In genomic region chr1:61337981-61338848, GRCh38 we compare ENCODE assay signal across 1 cellular context.
TF ChIP-seq lines count a peak whose summit lies in the region.

No MANE protein-coding gene starts in this region.

TF ChIP-seq in HepG2, 621 proteins besides CTCF, POLR2A, EP300 and RAD21 (continued from another document and continues in another):
- no peak for TF ChIP-seq NR0B2 (CRISPR knock-in tag; IDR thresholded peaks at IDR 0.05)
- no peak for TF ChIP-seq TBP (CRISPR knock-in tag; IDR thresholded peaks at IDR 0.05)
- no peak for TF ChIP-seq ELF1 (CRISPR knock-in tag; IDR thresholded peaks at IDR 0.05)
- no peak for TF ChIP-seq ZNF142 (CRISPR knock-in tag; IDR thresholded peaks at IDR 0.05)
- TF ChIP-seq ISL2 (CRISPR knock-in tag; IDR thresholded peaks at IDR 0.05) = peak; percentile 79; the same call in 1 of the 2 replicates
- peak; percentile 72 for TF ChIP-seq RCOR2 (CRISPR knock-in tag; IDR thresholded peaks at IDR 0.05)
- 0 out of 2 replicates have a peak, but pooled peaks have one; percentile 35 for TF ChIP-seq KDM4B (CRISPR knock-in tag; IDR thresholded peaks at IDR 0.05)
- TF ChIP-seq ZFAT (CRISPR knock-in tag; conservative IDR thresholded peaks at IDR 0.05) = no peak
- peak; percentile 91 for TF ChIP-seq ARID5B (CRISPR knock-in tag; IDR thresholded peaks at IDR 0.05)
- no peak for TF ChIP-seq GABPA (IDR thresholded peaks at IDR 0.05; ENCODE audit: low read depth, low read length)
- TF ChIP-seq GABPA (CRISPR knock-in tag; IDR thresholded peaks at IDR 0.05; ENCODE audit: low read depth) = no peak
- no peak for TF ChIP-seq MAFG (CRISPR knock-in tag; IDR thresholded peaks at IDR 0.05)
- TF ChIP-seq, protein P1, sequence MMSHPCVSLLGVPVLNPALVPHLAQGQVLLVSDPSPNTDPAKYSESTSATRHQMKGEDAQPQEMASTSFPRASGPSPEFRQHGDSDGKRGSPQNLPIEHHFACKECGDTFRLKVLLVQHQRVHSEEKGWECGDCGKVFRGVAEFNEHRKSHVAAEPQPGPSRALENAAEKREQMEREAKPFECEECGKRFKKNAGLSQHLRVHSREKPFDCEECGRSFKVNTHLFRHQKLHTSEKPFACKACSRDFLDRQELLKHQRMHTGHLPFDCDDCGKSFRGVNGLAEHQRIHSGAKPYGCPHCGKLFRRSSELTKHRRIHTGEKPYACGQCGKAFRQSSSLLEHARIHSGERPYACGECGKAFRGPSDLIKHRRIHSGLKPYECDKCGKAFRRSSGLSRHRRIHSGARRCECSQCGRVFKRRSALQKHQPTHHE (CRISPR knock-in tag; IDR thresholded peaks at IDR 0.05; ENCODE audit: borderline replicate concordance) = no peak
- TF ChIP-seq, protein P2, sequence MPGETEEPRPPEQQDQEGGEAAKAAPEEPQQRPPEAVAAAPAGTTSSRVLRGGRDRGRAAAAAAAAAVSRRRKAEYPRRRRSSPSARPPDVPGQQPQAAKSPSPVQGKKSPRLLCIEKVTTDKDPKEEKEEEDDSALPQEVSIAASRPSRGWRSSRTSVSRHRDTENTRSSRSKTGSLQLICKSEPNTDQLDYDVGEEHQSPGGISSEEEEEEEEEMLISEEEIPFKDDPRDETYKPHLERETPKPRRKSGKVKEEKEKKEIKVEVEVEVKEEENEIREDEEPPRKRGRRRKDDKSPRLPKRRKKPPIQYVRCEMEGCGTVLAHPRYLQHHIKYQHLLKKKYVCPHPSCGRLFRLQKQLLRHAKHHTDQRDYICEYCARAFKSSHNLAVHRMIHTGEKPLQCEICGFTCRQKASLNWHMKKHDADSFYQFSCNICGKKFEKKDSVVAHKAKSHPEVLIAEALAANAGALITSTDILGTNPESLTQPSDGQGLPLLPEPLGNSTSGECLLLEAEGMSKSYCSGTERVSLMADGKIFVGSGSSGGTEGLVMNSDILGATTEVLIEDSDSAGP (CRISPR knock-in tag; IDR thresholded peaks at IDR 0.05; ENCODE audit: borderline replicate concordance) = no peak
- no peak for TF ChIP-seq MEIS1 (CRISPR knock-in tag; IDR thresholded peaks at IDR 0.05; ENCODE audit: borderline replicate concordance)
- TF ChIP-seq KAT8 (CRISPR knock-in tag; IDR thresholded peaks at IDR 0.05) = peak; percentile 56; the same call in 1 of the 2 replicates
- TF ChIP-seq NR2C2 (CRISPR knock-in tag; IDR thresholded peaks at IDR 0.05; ENCODE audit: borderline replicate concordance) = 0 out of 2 replicates have a peak, but pooled peaks have one; percentile 16
- TF ChIP-seq ZKSCAN1 (IDR thresholded peaks at IDR 0.05; ENCODE audit: low read length) = no peak
- no peak for TF ChIP-seq CEBPZ (IDR thresholded peaks at IDR 0.05; ENCODE audit: low read length)
- TF ChIP-seq, protein P3, sequence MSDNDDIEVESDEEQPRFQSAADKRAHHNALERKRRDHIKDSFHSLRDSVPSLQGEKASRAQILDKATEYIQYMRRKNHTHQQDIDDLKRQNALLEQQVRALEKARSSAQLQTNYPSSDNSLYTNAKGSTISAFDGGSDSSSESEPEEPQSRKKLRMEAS (IDR thresholded peaks at IDR 0.05) = peak; percentile 48; the same call in 1 of the 2 replicates
- no peak for TF ChIP-seq ZNF121 (CRISPR knock-in tag; IDR thresholded peaks at IDR 0.05)
- TF ChIP-seq CBFB (CRISPR knock-in tag; IDR thresholded peaks at IDR 0.05) = 0 out of 2 replicates have a peak, but pooled peaks have one; percentile 35
- TF ChIP-seq SMAD3 (CRISPR knock-in tag; IDR thresholded peaks at IDR 0.05) = peak; percentile 65; the same call in 1 of the 2 replicates
- 0 out of 2 replicates have a peak, but pooled peaks have one; percentile 12 for TF ChIP-seq ZFP36L2 (CRISPR knock-in tag; IDR thresholded peaks at IDR 0.05)
- TF ChIP-seq ZNF670 (CRISPR knock-in tag; IDR thresholded peaks at IDR 0.05; ENCODE audit: borderline replicate concordance) = no peak
- TF ChIP-seq RFX1 (IDR thresholded peaks at IDR 0.05) = no peak
- TF ChIP-seq ZNF792 (CRISPR knock-in tag; IDR thresholded peaks at IDR 0.05) = no peak
- no peak; the same call in 1 of the 2 replicates for TF ChIP-seq MYC (CRISPR knock-in tag; IDR thresholded peaks at IDR 0.05; ENCODE audit: borderline replicate concordance)
- TF ChIP-seq PCBP2 (optimal IDR thresholded peaks at IDR 0.05; ENCODE audit: low read depth, low read length, poor library complexity, severe bottlenecking) = no peak
- TF ChIP-seq ZFYVE20 (CRISPR knock-in tag; IDR thresholded peaks at IDR 0.05; ENCODE audit: borderline replicate concordance, low read depth) = no peak
- TF ChIP-seq RELA (CRISPR knock-in tag; IDR thresholded peaks at IDR 0.05) = 0 out of 2 replicates have a peak, but pooled peaks have one; percentile 39
- TF ChIP-seq DR1 (CRISPR knock-in tag; IDR thresholded peaks at IDR 0.05) = no peak
- TF ChIP-seq HNRNPL (IDR thresholded peaks at IDR 0.05; ENCODE audit: low read depth, low read length) = 0 out of 2 replicates have a peak, but pooled peaks have one; percentile 44
- no peak for TF ChIP-seq MXD4 (CRISPR knock-in tag; IDR thresholded peaks at IDR 0.05)
- no peak for TF ChIP-seq GFI1 (CRISPR knock-in tag; IDR thresholded peaks at IDR 0.05; ENCODE audit: borderline replicate concordance)
- TF ChIP-seq HINFP (CRISPR knock-in tag; IDR thresholded peaks at IDR 0.05; ENCODE audit: low read depth) = no peak
- TF ChIP-seq, protein P4, sequence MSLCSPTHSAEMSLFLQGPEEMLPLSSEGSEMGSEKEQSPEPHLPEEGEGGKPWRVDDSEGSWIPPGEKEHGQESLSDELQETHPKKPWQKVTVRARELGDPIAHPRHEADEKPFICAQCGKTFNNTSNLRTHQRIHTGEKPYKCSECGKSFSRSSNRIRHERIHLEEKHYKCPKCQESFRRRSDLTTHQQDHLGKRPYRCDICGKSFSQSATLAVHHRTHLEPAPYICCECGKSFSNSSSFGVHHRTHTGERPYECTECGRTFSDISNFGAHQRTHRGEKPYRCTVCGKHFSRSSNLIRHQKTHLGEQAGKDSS (CRISPR knock-in tag; IDR thresholded peaks at IDR 0.05; ENCODE audit: borderline replicate concordance, low read depth) = no peak
- no peak for TF ChIP-seq HCFC1 (IDR thresholded peaks at IDR 0.05; ENCODE audit: low read depth, low read length)
- no peak for TF ChIP-seq NBN (conservative IDR thresholded peaks at IDR 0.05)
- no peak for TF ChIP-seq ZNF234 (CRISPR knock-in tag; conservative IDR thresholded peaks at IDR 0.05)
- TF ChIP-seq BORCS8-MEF2B (CRISPR knock-in tag; IDR thresholded peaks at IDR 0.05) = no peak
- TF ChIP-seq NCOA5 (CRISPR knock-in tag; IDR thresholded peaks at IDR 0.05) = no peak
- TF ChIP-seq KDM5B (CRISPR knock-in tag; IDR thresholded peaks at IDR 0.05; ENCODE audit: borderline replicate concordance) = no peak
- no peak for TF ChIP-seq KLF9 (CRISPR knock-in tag; IDR thresholded peaks at IDR 0.05; ENCODE audit: low read depth)
